In genomic region chr16:86638642-86639041, GRCh38 we compare ENCODE assay signal across 28 cellular contexts.
"Had no signal": no experiment of that assay in that cellular context is flagged by ENCODE, and none has a peak within 500 bp of the region (broad histone marks: within the 10 kb centered on the region; RNA-seq: fewer than 3 reads in every experiment).

No MANE protein-coding gene starts in this region.

- H3K4me1 ChIP-seq: pancreas, psoas muscle, right lobe of liver, sigmoid colon, stomach, thyroid gland, upper lobe of left lung, vagina had no signal

- H3K27me3 ChIP-seq: right lobe of liver, thyroid gland, tibial nerve, vagina had no signal

- H3K36me3 Mint-ChIP-seq: naive thymus-derived CD8-positive, alpha-beta T cell; natural killer cell treated with Interleukin-12 subunit alpha and Interleukin-12 subunit beta and Interleukin-15 and Interleukin-18, amount 100 ng/mL, for 72 hours; stimulated activated effector memory CD8-positive, alpha-beta T cell treated with anti-CD3 and anti-CD28 coated beads, Interleukin-12 subunit alpha, Interleukin-12 subunit beta, amount 100 ng/mL, for 72 hours; stimulated activated naive B cell treated with anti-CD40 and anti-IgM and Interleukin-4, amounts not matched to agents 10 μg/mL and 1 μg/mL and 100 μg/mL, for 72 hours had no signal

- H3K36me3 ChIP-seq: neutrophil, pancreas, right lobe of liver, sigmoid colon, stomach, thoracic aorta, thyroid gland, tibial nerve, upper lobe of left lung, vagina had no signal

- H3K9me3 ChIP-seq: neutrophil, pancreas, psoas muscle, right lobe of liver, sigmoid colon, stomach, thoracic aorta, thyroid gland, tibial nerve, upper lobe of left lung, vagina had no signal

- ATAC-seq: naive thymus-derived CD8-positive, alpha-beta T cell; natural killer cell treated with Interleukin-12 subunit alpha and Interleukin-12 subunit beta and Interleukin-15 and Interleukin-18, amount 100 ng/mL, for 72 hours; pancreas; psoas muscle; right cardiac atrium; right lobe of liver; stimulated activated effector memory CD8-positive, alpha-beta T cell treated with anti-CD3 and anti-CD28 coated beads, Interleukin-12 subunit alpha, Interleukin-12 subunit beta, amount 100 ng/mL, for 72 hours; stimulated activated naive B cell treated with anti-CD40 and anti-IgM and Interleukin-4, amounts not matched to agents 10 μg/mL and 1 μg/mL and 100 μg/mL, for 72 hours had no signal

- DNase-seq: naive thymus-derived CD8-positive, alpha-beta T cell; nephron progenitor cell; nucleus accumbens; pancreas; psoas muscle; right cardiac atrium; right lobe of liver; sigmoid colon; small intestine; stimulated activated CD4-positive, alpha-beta T cell treated with anti-CD3 and anti-CD28 coated beads, Interleukin-15, amount 100 ng/mL, for 24 hours; stimulated activated CD4-positive, alpha-beta T cell treated with anti-CD3 and anti-CD28 coated beads, Interleukin-2, amount 100 ng/mL, for 24 hours; stimulated activated CD4-positive, alpha-beta T cell treated with anti-CD3 and anti-CD28 coated beads, Interleukin-2, amount 100 ng/mL, for 48 hours; stimulated activated CD4-positive, alpha-beta T cell treated with anti-CD3 and anti-CD28 coated beads, Interleukin-4, amount 100 ng/mL, for 24 hours; stimulated activated naive B cell treated with anti-CD40 and anti-IgM and Interleukin-4, amounts not matched to agents 10 μg/mL and 1 μg/mL and 100 μg/mL, for 72 hours; stimulated activated naive CD4-positive, alpha-beta T cell treated with Interleukin-2 at 50 U/mL for 16 hours; stomach; thyroid gland; trophoblast cell; upper lobe of left lung had no signal

- H3K27ac Mint-ChIP-seq: naive thymus-derived CD8-positive, alpha-beta T cell; natural killer cell treated with Interleukin-12 subunit alpha and Interleukin-12 subunit beta and Interleukin-15 and Interleukin-18, amount 100 ng/mL, for 72 hours; nephron progenitor cell; progenitor cell of endocrine pancreas; stimulated activated effector memory CD8-positive, alpha-beta T cell treated with anti-CD3 and anti-CD28 coated beads, Interleukin-12 subunit alpha, Interleukin-12 subunit beta, amount 100 ng/mL, for 72 hours; stimulated activated naive B cell treated with anti-CD40 and anti-IgM and Interleukin-4, amounts not matched to agents 10 μg/mL and 1 μg/mL and 100 μg/mL, for 72 hours; stimulated activated naive CD8-positive, alpha-beta T cell treated with anti-CD3 and anti-CD28 coated beads, Interleukin-15, Interleukin-2, amounts not matched to agents 100 ng/mL and 50 ng/mL, for 24 hours had no signal

- H3K4me3 ChIP-seq: pancreas, psoas muscle, right lobe of liver, sigmoid colon, stomach, thoracic aorta, thyroid gland, tibial nerve, upper lobe of left lung, vagina had no signal

- H3K27ac ChIP-seq: neutrophil, pancreas, psoas muscle, right lobe of liver, sigmoid colon, stomach, thoracic aorta, thyroid gland, tibial nerve, upper lobe of left lung, vagina had no signal

- H3K4me3 Mint-ChIP-seq: naive thymus-derived CD8-positive, alpha-beta T cell; natural killer cell treated with Interleukin-12 subunit alpha and Interleukin-12 subunit beta and Interleukin-15 and Interleukin-18, amount 100 ng/mL, for 72 hours; nephron progenitor cell; neural crest cell; stimulated activated effector memory CD8-positive, alpha-beta T cell treated with anti-CD3 and anti-CD28 coated beads, Interleukin-12 subunit alpha, Interleukin-12 subunit beta, amount 100 ng/mL, for 72 hours; stimulated activated naive B cell treated with anti-CD40 and anti-IgM and Interleukin-4, amounts not matched to agents 10 μg/mL and 1 μg/mL and 100 μg/mL, for 72 hours; stimulated activated naive CD8-positive, alpha-beta T cell treated with anti-CD3 and anti-CD28 coated beads, Interleukin-15, Interleukin-2, amounts not matched to agents 100 ng/mL and 50 ng/mL, for 24 hours had no signal

- H3K9me3 Mint-ChIP-seq: natural killer cell treated with Interleukin-12 subunit alpha and Interleukin-12 subunit beta and Interleukin-15 and Interleukin-18, amount 100 ng/mL, for 72 hours; nephron progenitor cell; neural crest cell; stimulated activated effector memory CD8-positive, alpha-beta T cell treated with anti-CD3 and anti-CD28 coated beads, Interleukin-12 subunit alpha, Interleukin-12 subunit beta, amount 100 ng/mL, for 72 hours; stimulated activated naive CD8-positive, alpha-beta T cell treated with anti-CD3 and anti-CD28 coated beads, Interleukin-15, Interleukin-2, amounts not matched to agents 100 ng/mL and 50 ng/mL, for 24 hours had no signal

- H3K4me1 Mint-ChIP-seq: naive thymus-derived CD8-positive, alpha-beta T cell; stimulated activated effector memory CD8-positive, alpha-beta T cell treated with anti-CD3 and anti-CD28 coated beads, Interleukin-12 subunit alpha, Interleukin-12 subunit beta, amount 100 ng/mL, for 72 hours; stimulated activated naive B cell treated with anti-CD40 and anti-IgM and Interleukin-4, amounts not matched to agents 10 μg/mL and 1 μg/mL and 100 μg/mL, for 72 hours had no signal
